In genomic region chr19:917323-918151, GRCh38 we compare ENCODE assay signal across 1 cellular context.
TF ChIP-seq lines count a peak whose summit lies in the region.

Gene KISS1R, plus strand, starts transcription at chr19:917333. Its CDS starts 170 bp downstream, at chr19:917503.

TF ChIP-seq in K562, 482 proteins besides CTCF, POLR2A, EP300 and RAD21 (continued from another document and continues in another):
- TF ChIP-seq THAP12 (CRISPR knock-in tag; IDR thresholded peaks at IDR 0.05) (0 out of 2 replicates have a peak, but pooled peaks have one; percentile 49), ZBTB34 (CRISPR knock-in tag; IDR thresholded peaks at IDR 0.05) (no peak), ARID3A (IDR thresholded peaks at IDR 0.05; ENCODE audit: borderline replicate concordance, low read depth, low read length) (no peak), E2F8 (IDR thresholded peaks at IDR 0.05; ENCODE audit: low read depth, partially characterized antibody) (no peak), BHLHE40 (IDR thresholded peaks at IDR 0.05; ENCODE audit: low read length) (peak; percentile 92), DMBX1 (CRISPR knock-in tag; IDR thresholded peaks at IDR 0.05; ENCODE audit: borderline replicate concordance) (peak; percentile 55), ELK3 (CRISPR knock-in tag; IDR thresholded peaks at IDR 0.05) (no peak), L3MBTL2 (IDR thresholded peaks at IDR 0.05) (peak; percentile 85), ZBTB8A (IDR thresholded peaks at IDR 0.05; ENCODE audit: partially characterized antibody) (no peak), POLR3G (IDR thresholded peaks at IDR 0.05; ENCODE audit: extremely low read depth, insufficient read length, insufficient replicate concordance) (no peak), SNAPC5 (CRISPR knock-in tag; IDR thresholded peaks at IDR 0.05) (no peak), MCM2 (IDR thresholded peaks at IDR 0.05; ENCODE audit: low read depth) (no peak), HMGN3 (IDR thresholded peaks at IDR 0.05; ENCODE audit: borderline replicate concordance, extremely low read depth, insufficient read length, low read depth, low read length) (peak; percentile 78), BRD9 (IDR thresholded peaks at IDR 0.05; ENCODE audit: low read depth, partially characterized antibody) (peak; percentile 61), SNRNP70 (optimal IDR thresholded peaks at IDR 0.05; ENCODE audit: low read depth, low read length) (no peak), CBX8 (IDR thresholded peaks at IDR 0.05; ENCODE audit: borderline replicate concordance, extremely low read depth, low read depth, low read length, poor library complexity, severe bottlenecking) (no peak), GMEB1 (CRISPR knock-in tag; IDR thresholded peaks at IDR 0.05) (no peak), CBFB (CRISPR knock-in tag; IDR thresholded peaks at IDR 0.05) (0 out of 2 replicates have a peak, but pooled peaks have one; percentile 27), FOXJ3 (CRISPR knock-in tag; IDR thresholded peaks at IDR 0.05) (no peak), MAFF (IDR thresholded peaks at IDR 0.05; ENCODE audit: low read length) (no peak), GTF2B (IDR thresholded peaks at IDR 0.05; ENCODE audit: extremely low read depth, insufficient read length) (no peak), ELF1 (tag; IDR thresholded peaks at IDR 0.05) (no peak), TRIM24 (IDR thresholded peaks at IDR 0.05) (peak in 1 of 2 experiments; percentile 19; a peak in 1 of 4 replicates), HINFP (tag; conservative IDR thresholded peaks at IDR 0.05; ENCODE audit: low read depth) (peak; percentile 72), REST (CRISPR knock-in tag; IDR thresholded peaks at IDR 0.05; ENCODE audit: low read depth) (0 out of 2 replicates have a peak, but pooled peaks have one; percentile 53), FOXA3 (CRISPR knock-in tag; conservative IDR thresholded peaks at IDR 0.05 in 1 of 2, IDR thresholded peaks at IDR 0.05 in 1 of 2) (no peak), ZC3H8 (IDR thresholded peaks at IDR 0.05) (no peak), NR3C1 (CRISPR knock-in tag; IDR thresholded peaks at IDR 0.05) (no peak; the same call in 1 of the 2 replicates), ZNF449 (CRISPR knock-in tag; IDR thresholded peaks at IDR 0.05) (no peak), CREBBP (IDR thresholded peaks at IDR 0.05; ENCODE audit: low read depth, low read length) (no peak), ZNF518B (CRISPR knock-in tag; IDR thresholded peaks at IDR 0.05) (no peak), MCM3 (IDR thresholded peaks at IDR 0.05) (no peak), NR2C1 (IDR thresholded peaks at IDR 0.05) (no peak), NR2C1 (tag; IDR thresholded peaks at IDR 0.05) (no peak)
